Comparison of ENCODE assay signal across 21 cellular contexts in genomic region chr13:49063526-49063925, GRCh38.
A peak's percentile ranks its signal among the peaks of the same experiment; 100 is the strongest.
DNase-seq lines count a peak whose midpoint lies in the region; TF ChIP-seq lines count a peak whose summit lies in the region.
"Had no signal": no experiment of that assay in that cellular context is flagged by ENCODE, and none has a peak within 500 bp of the region (broad histone marks: within the 10 kb centered on the region; RNA-seq: fewer than 3 reads in every experiment).

No MANE protein-coding gene starts in this region.

- H2BK12ac ChIP-seq in trophoblast cell (ENCODE audit: low read length): no peak overlapping the region

- no peak overlapping the region for H4K8ac ChIP-seq in trophoblast cell (ENCODE audit: low read depth, low read length)

- H2AK5ac ChIP-seq in trophoblast cell (ENCODE audit: low read length): no peak overlapping the region

- peaks cover 22% of the 10 kb centered on the region for H3F3A ChIP-seq in GM23248 (ENCODE audit: insufficient read depth)

- peak; percentile 48 for DNase-seq in GM23248
- DNase-seq in RWPE1 (ENCODE audit: low spot score): peak; percentile 40
- DNase-seq in erythroblast (lab: John Stamatoyannopoulos, UW): peak; percentile 35 to 39
- DNase-seq in trophoblast cell: peak; percentile 79 to 95
- DNase-seq in RKO (ENCODE audit: low spot score): no peak
- no peak for DNase-seq in SW 1271 (lab: John Stamatoyannopoulos, UW)
- DNase-seq in NCI-H187 treated with DMSO at 0.1 percent for 48 hours (lab: John Stamatoyannopoulos, UW): no peak
- DNase-seq: activated CD4-positive, alpha-beta T cell treated with anti-CD3 and anti-CD28 coated beads, Interleukin-2, amount 50 U/mL, for 1 hour; activated naive CD8-positive, alpha-beta T cell treated with anti-CD3 and anti-CD28 coated beads, Interleukin-2, amount 10 ng/mL, durations not matched to agents 7 days and 5 days; CD8-positive, alpha-beta T cell; hypothalamus; Karpas-422; NCI-H1092 treated with DMSO at 0.1 percent for 48 hours; NCI-H524; SIG-M5; stimulated activated CD4-positive, alpha-beta T cell treated with anti-CD3 and anti-CD28 coated beads, Interleukin-2, amount 100 ng/mL, for 48 hours; stimulated activated naive CD8-positive, alpha-beta T cell treated with anti-CD3 and anti-CD28 coated beads, Interleukin-15, Interleukin-2, amounts not matched to agents 100 U/mL and 50 U/mL, for 24 hours; thyroid gland; WERI-Rb-1 had no signal

- no peaks in the 10 kb centered on the region for H4K20me1 ChIP-seq in GM23248 (ENCODE audit: insufficient read depth)

- CTCF ChIA-PET in RWPE1 (lab: Yijun Ruan, JAX): interaction anchor here (0.7 kb wide), 1 partner anchor 440 kb away, joined by 3 read pairs; no protein-coding TSS in a partner anchor

- H3K27me3 ChIP-seq in GM23248 (replicated peaks; ENCODE audit: insufficient read depth): no peaks in the 10 kb centered on the region
- H3K27me3 ChIP-seq in trophoblast cell (ENCODE audit: insufficient read depth, low read length): no peaks in the 10 kb centered on the region
- H3K27me3 ChIP-seq: thyroid gland had no signal

- H3K4me2 ChIP-seq in GM23248 (ENCODE audit: unreplicated experiment) (peak overlapping the region; percentile 69), trophoblast cell (ENCODE audit: low read length) (no peak overlapping the region)

- no peak overlapping the region for H2BK5ac ChIP-seq in trophoblast cell (ENCODE audit: low read depth, low read length, poor library complexity)

- H3K36me3 ChIP-seq in GM23248 (ENCODE audit: low read depth) (0 out of 2 replicates have a peak, but pooled peaks cover 1% of the 10 kb centered on the region), trophoblast cell (ENCODE audit: control insufficient read depth in 1 of 2, insufficient read depth in 2 of 2, low read length in 2 of 2) (peaks cover 0 to 3% of the 10 kb centered on the region in 2 experiments)
- H3K36me3 ChIP-seq: thyroid gland, WERI-Rb-1 had no signal

- no peak overlapping the region for H4K12ac ChIP-seq in trophoblast cell (ENCODE audit: low read depth, low read length)

- no peaks in the 10 kb centered on the region for H3K79me1 ChIP-seq in trophoblast cell (ENCODE audit: low read length)

- H3K9me2 ChIP-seq in GM23248 (ENCODE audit: insufficient read depth): no peaks in the 10 kb centered on the region

- peak overlapping the region; percentile 9 for H2AFZ ChIP-seq in GM23248
- H2AFZ ChIP-seq in trophoblast cell (ENCODE audit: insufficient read depth, low read length, poor library complexity): no peak overlapping the region

- H3K9me3 ChIP-seq in GM23248 (ENCODE audit: low read depth): no peaks in the 10 kb centered on the region
- no peaks in the 10 kb centered on the region for H3K9me3 ChIP-seq in trophoblast cell (ENCODE audit: insufficient read depth, low read depth, low read length)
- H3K9me3 ChIP-seq: thyroid gland had no signal

- no peak overlapping the region for H4K91ac ChIP-seq in trophoblast cell (ENCODE audit: low read depth, low read length)

- in situ Hi-C loops in GM23248 (cut with MboI): no loop called here

- peak overlapping the region; percentile 34 for H3K9ac ChIP-seq in GM23248
- H3K9ac ChIP-seq in trophoblast cell (ENCODE audit: low read length): no peak overlapping the region

- H3K14ac ChIP-seq in trophoblast cell (ENCODE audit: low read length): no peak overlapping the region

- no peak overlapping the region for H3K4ac ChIP-seq in trophoblast cell (ENCODE audit: low read depth, low read length)

- POLR2A ChIA-PET in RWPE1 (lab: Yijun Ruan, JAX; ENCODE audit: low non-redundant PET): no interaction called here

- no peak overlapping the region for H3K23ac ChIP-seq in trophoblast cell (ENCODE audit: low read length)

- H3K4me1 ChIP-seq in GM23248 (ENCODE audit: insufficient read depth) (peaks cover 33% of the 10 kb centered on the region), trophoblast cell (ENCODE audit: control insufficient read depth in 1 of 2, insufficient read depth in 2 of 2, low read length in 2 of 2) (no peaks in the 10 kb centered on the region)

- peak overlapping the region; percentile 3 for H3K4me3 ChIP-seq in GM23248
- no peak overlapping the region for H3K4me3 ChIP-seq in trophoblast cell (ENCODE audit: low read depth, low read length)
- H3K4me3 ChIP-seq: coronary artery, skin epidermis, thyroid gland had no signal

- no peak overlapping the region for H2BK120ac ChIP-seq in trophoblast cell (ENCODE audit: insufficient read depth, low read length, poor library complexity)

- TF ChIP-seq POLR2A in erythroblast (IDR thresholded peaks at IDR 0.05; ENCODE audit: low read length): no peak

- TF ChIP-seq CTCF in RWPE1 (conservative IDR thresholded peaks at IDR 0.05; ENCODE audit: low read depth): no peak

- WGBS in GM23248 (ENCODE audit: low coverage in 1 of 2, low lambda C conversion rate in 2 of 2, missing lambda C conversion rate in 2 of 2), 2 experiments: 0 to 23% methylated on average over 1 of the region's 1 CpG
- no CpG with 5 or more reads among the region's 1 CpG for WGBS in trophoblast cell (ENCODE audit: extremely low coverage, insufficient coverage, insufficient read length)

- H3K18ac ChIP-seq in trophoblast cell (ENCODE audit: low read length): no peak overlapping the region

- peaks cover 63% of the 10 kb centered on the region for H3K79me2 ChIP-seq in GM23248 (ENCODE audit: insufficient read depth)
- H3K79me2 ChIP-seq in trophoblast cell (ENCODE audit: control insufficient read depth, insufficient read depth, low read length, poor library complexity): no peaks in the 10 kb centered on the region

- H3K27ac ChIP-seq in GM23248: peak overlapping the region; percentile 36
- H3K27ac ChIP-seq in RWPE1: peak overlapping the region; percentile 33; the same call in 1 of the 2 replicates
- H3K27ac ChIP-seq in trophoblast cell (ENCODE audit: low read depth, low read length): no peak overlapping the region
- H3K27ac ChIP-seq: coronary artery, skin epidermis, thyroid gland, WERI-Rb-1 had no signal

Comparison
In these comparisons a context has a peak if more than half of its experiments do, and no peak if none do; other contexts are left out.
1. DNase-seq: peak in GM23248 (single experiment), RWPE1 (single experiment), erythroblast (2 of 2) and trophoblast cell (2 of 2); none in RKO (single experiment), SW 1271 (0 of 2) and NCI-H187 treated with DMSO at 0.1 percent for 48 hours (single experiment).